ENCODE assay signal across 40 cellular contexts in the genomic region with DNA sequence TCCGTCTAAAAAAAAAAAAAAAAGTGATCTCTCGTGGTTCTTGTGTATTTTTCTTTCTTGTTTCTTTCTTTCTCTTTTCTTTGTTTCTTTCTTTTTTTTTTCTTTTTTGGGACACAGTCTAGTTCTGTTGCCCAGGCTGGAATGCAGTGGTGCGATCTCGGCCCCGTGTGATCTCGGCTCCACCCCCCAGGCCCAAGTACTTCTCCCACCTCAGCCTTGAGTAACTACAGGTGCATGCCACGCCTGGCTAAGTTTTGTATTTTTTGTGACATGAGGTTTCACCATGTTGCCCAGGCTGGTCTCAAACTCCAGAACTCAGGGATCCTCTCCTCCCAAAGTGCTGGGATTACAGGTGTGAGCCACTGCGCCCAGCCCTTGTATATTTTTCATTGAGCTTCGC.
"Had no signal": no experiment of that assay in that cellular context is flagged by ENCODE, and none has a peak within 500 bp of the region (broad histone marks: within the 10 kb centered on the region; RNA-seq: fewer than 3 reads in every experiment).

No MANE protein-coding gene starts in this region.

- H3K36me3 Mint-ChIP-seq: activated naive CD4-positive, alpha-beta T cell treated with anti-CD3 and anti-CD28 coated beads, Interleukin-2, amount 10 ng/mL, durations not matched to agents 7 days and 5 days; activated naive CD4-positive, alpha-beta T cell treated with anti-CD3 and anti-CD28 coated beads, Interleukin-2, amount 50 U/mL, for 72 hours; activated naive CD8-positive, alpha-beta T cell; activated naive CD8-positive, alpha-beta T cell treated with anti-CD3 and anti-CD28 coated beads for 36 hours; activated naive CD8-positive, alpha-beta T cell treated with anti-CD3 and anti-CD28 coated beads, Interleukin-2, amount 10 ng/mL, durations not matched to agents 7 days and 5 days; brain had no signal

- H3K27me3 ChIP-seq: adrenal gland, ascending aorta, body of pancreas, brain microvascular endothelial cell, breast epithelium, cardiac muscle cell had no signal

- H3K9me3 ChIP-seq: adrenal gland, ascending aorta, body of pancreas, breast epithelium had no signal

- H3K36me3 ChIP-seq: adrenal gland, ascending aorta, brain microvascular endothelial cell, breast epithelium, cardiac muscle cell had no signal

- FAIRE-seq: astrocyte, bronchial epithelial cell had no signal

- DNase-seq: activated effector memory CD4-positive, alpha-beta T cell treated with anti-CD3 and anti-CD28 coated beads, Interleukin-2, amount 50 U/mL, for 16 hours; activated effector memory CD4-positive, alpha-beta T cell treated with Interleukin-2 at 50 U/mL for 16 hours; activated gamma-delta T cell; activated gamma-delta T cell treated with Interleukin-2 at 50 U/mL for 16 hours; activated naive CD4-positive, alpha-beta T cell; activated naive CD4-positive, alpha-beta T cell treated with anti-CD3 and anti-CD28 coated beads for 36 hours; activated naive CD4-positive, alpha-beta T cell treated with anti-CD3 and anti-CD28 coated beads, Interleukin-2, amount 10 ng/mL, durations not matched to agents 7 days and 5 days; activated naive CD4-positive, alpha-beta T cell treated with anti-CD3 and anti-CD28 coated beads, Interleukin-2, amount 50 U/mL, for 16 hours; activated naive CD4-positive, alpha-beta T cell treated with Interleukin-2 at 50 U/mL for 16 hours; activated naive CD8-positive, alpha-beta T cell treated with anti-CD3 and anti-CD28 coated beads for 36 hours; activated naive CD8-positive, alpha-beta T cell treated with anti-CD3 and anti-CD28 coated beads, Interleukin-2, amount 10 ng/mL, durations not matched to agents 7 days and 5 days; activated naive CD8-positive, alpha-beta T cell treated with anti-CD3 and anti-CD28 coated beads, Interleukin-2, amount 50 U/mL, for 24 hours; activated T-cell treated with anti-CD3 and anti-CD28 coated beads, Interleukin-2, amount 50 U/mL, for 1 hour; activated T-cell treated with anti-CD3 and anti-CD28 coated beads, Interleukin-2, amount 50 U/mL, for 24 hours; activated T-cell treated with anti-CD3 and anti-CD28 coated beads, Interleukin-2, amount 50 U/mL, for 4 hours; activated T-cell treated with anti-CD3 and anti-CD28 coated beads, Interleukin-2, amount 50 U/mL, for 48 hours; activated T-cell treated with anti-CD3 and anti-CD28 coated beads, Interleukin-2, amount 50 U/mL, for 72 hours; adrenal gland; amniotic stem cell; amygdala; anterior cingulate cortex; aorta; body of pancreas; brain microvascular endothelial cell; caudate nucleus; central memory CD4-positive, alpha-beta T cell; cerebellar nuclear complex had no signal

- H3K27me3 Mint-ChIP-seq: activated naive CD4-positive, alpha-beta T cell treated with anti-CD3 and anti-CD28 coated beads, Interleukin-2, amount 50 U/mL, for 24 hours; activated naive CD8-positive, alpha-beta T cell; activated naive CD8-positive, alpha-beta T cell treated with anti-CD3 and anti-CD28 coated beads for 36 hours; activated naive CD8-positive, alpha-beta T cell treated with anti-CD3 and anti-CD28 coated beads, Interleukin-2, amount 50 U/mL, for 24 hours; activated T-cell treated with anti-CD3 and anti-CD28 coated beads, Interleukin-2, amount 50 U/mL, for 24 hours; activated T-helper 17 cell treated with anti-CD3 and anti-CD28 coated beads, Interleukin-2, amount 50 U/mL, for 72 hours; brain; central memory CD8-positive, alpha-beta T cell had no signal

- H3K27ac ChIP-seq: adrenal gland, ascending aorta, body of pancreas, brain microvascular endothelial cell, breast epithelium, cardiac muscle cell had no signal

- H3K4me3 ChIP-seq: adrenal gland, ascending aorta, body of pancreas, breast epithelium, cardiac muscle cell had no signal

- H3K27ac Mint-ChIP-seq: activated naive CD4-positive, alpha-beta T cell treated with anti-CD3 and anti-CD28 coated beads for 36 hours; activated naive CD4-positive, alpha-beta T cell treated with anti-CD3 and anti-CD28 coated beads, Interleukin-2, amount 10 ng/mL, durations not matched to agents 7 days and 5 days; activated naive CD4-positive, alpha-beta T cell treated with anti-CD3 and anti-CD28 coated beads, Interleukin-2, amount 50 U/mL, for 24 hours; activated naive CD4-positive, alpha-beta T cell treated with anti-CD3 and anti-CD28 coated beads, Interleukin-2, amount 50 U/mL, for 72 hours; activated naive CD8-positive, alpha-beta T cell; activated naive CD8-positive, alpha-beta T cell treated with anti-CD3 and anti-CD28 coated beads for 36 hours; activated naive CD8-positive, alpha-beta T cell treated with anti-CD3 and anti-CD28 coated beads, Interleukin-2, amount 10 ng/mL, durations not matched to agents 7 days and 5 days; activated naive CD8-positive, alpha-beta T cell treated with anti-CD3 and anti-CD28 coated beads, Interleukin-2, amount 50 U/mL, for 24 hours; activated T-cell treated with anti-CD3 and anti-CD28 coated beads, Interleukin-2, amount 50 U/mL, for 24 hours; activated T-cell treated with anti-CD3 and anti-CD28 coated beads, Interleukin-2, amount 50 U/mL, for 72 hours; activated T-helper 1 cell treated with anti-CD3 and anti-CD28 coated beads, Interleukin-12 subunit alpha, Interleukin-12 subunit beta, Interleukin-2, Interleukin-4 antibody, amounts not matched to agents 30 ng/mL and 10 ng/mL and 1 ng/mL, durations not matched to agents 14 hours and 24 hours and 36 hours; activated T-helper 17 cell treated with anti-CD3 and anti-CD28 coated beads, Interleukin-2, amount 50 U/mL, for 72 hours; activated T-helper 2 cell treated with anti-CD3 and anti-CD28 coated beads, Interferon-gamma antibody, Interleukin-2, Interleukin-4, amounts not matched to agents 10 μg/mL and 5 μg/mL and 100 μg/mL, durations not matched to agents 14 hours and 24 hours and 36 hours; brain had no signal

- H3K4me1 Mint-ChIP-seq: activated naive CD4-positive, alpha-beta T cell treated with anti-CD3 and anti-CD28 coated beads, Interleukin-2, amount 10 ng/mL, durations not matched to agents 7 days and 5 days; activated naive CD4-positive, alpha-beta T cell treated with anti-CD3 and anti-CD28 coated beads, Interleukin-2, amount 50 U/mL, for 24 hours; activated naive CD8-positive, alpha-beta T cell treated with anti-CD3 and anti-CD28 coated beads for 36 hours; activated naive CD8-positive, alpha-beta T cell treated with anti-CD3 and anti-CD28 coated beads, Interleukin-2, amount 50 U/mL, for 24 hours; activated T-helper 17 cell treated with anti-CD3 and anti-CD28 coated beads, Interleukin-2, amount 50 U/mL, for 72 hours; brain; central memory CD8-positive, alpha-beta T cell had no signal

- H3K9me3 Mint-ChIP-seq: activated naive CD4-positive, alpha-beta T cell treated with anti-CD3 and anti-CD28 coated beads for 36 hours; activated naive CD4-positive, alpha-beta T cell treated with anti-CD3 and anti-CD28 coated beads, Interleukin-2, amount 10 ng/mL, durations not matched to agents 7 days and 5 days; activated naive CD4-positive, alpha-beta T cell treated with anti-CD3 and anti-CD28 coated beads, Interleukin-2, amount 50 U/mL, for 24 hours; activated naive CD4-positive, alpha-beta T cell treated with anti-CD3 and anti-CD28 coated beads, Interleukin-2, amount 50 U/mL, for 72 hours; activated naive CD8-positive, alpha-beta T cell treated with anti-CD3 and anti-CD28 coated beads for 36 hours; activated naive CD8-positive, alpha-beta T cell treated with anti-CD3 and anti-CD28 coated beads, Interleukin-2, amount 10 ng/mL, durations not matched to agents 7 days and 5 days; activated naive CD8-positive, alpha-beta T cell treated with anti-CD3 and anti-CD28 coated beads, Interleukin-2, amount 50 U/mL, for 24 hours; activated T-cell treated with anti-CD3 and anti-CD28 coated beads, Interleukin-2, amount 50 U/mL, for 24 hours; activated T-cell treated with anti-CD3 and anti-CD28 coated beads, Interleukin-2, amount 50 U/mL, for 4 hours; activated T-cell treated with anti-CD3 and anti-CD28 coated beads, Interleukin-2, amount 50 U/mL, for 72 hours; activated T-helper 1 cell treated with anti-CD3 and anti-CD28 coated beads, Interleukin-12 subunit alpha, Interleukin-12 subunit beta, Interleukin-2, Interleukin-4 antibody, amounts not matched to agents 30 ng/mL and 10 ng/mL and 1 ng/mL, durations not matched to agents 14 hours and 24 hours and 36 hours; activated T-helper 17 cell treated with anti-CD3 and anti-CD28 coated beads, Interleukin-2, amount 50 U/mL, for 72 hours; activated T-helper 2 cell treated with anti-CD3 and anti-CD28 coated beads, Interferon-gamma antibody, Interleukin-2, Interleukin-4, amounts not matched to agents 10 μg/mL and 5 μg/mL and 100 μg/mL, durations not matched to agents 14 hours and 24 hours and 36 hours; brain; central memory CD8-positive, alpha-beta T cell had no signal

- ATAC-seq: activated naive CD4-positive, alpha-beta T cell treated with anti-CD3 and anti-CD28 coated beads, Interleukin-2, amount 50 U/mL, for 72 hours; activated naive CD8-positive, alpha-beta T cell treated with anti-CD3 and anti-CD28 coated beads, Interleukin-2, amount 50 U/mL, for 24 hours; activated T-cell treated with anti-CD3 and anti-CD28 coated beads, Interleukin-2, amount 50 U/mL, for 4 hours; activated T-cell treated with anti-CD3 and anti-CD28 coated beads, Interleukin-2, amount 50 U/mL, for 72 hours; activated T-helper 17 cell treated with anti-CD3 and anti-CD28 coated beads, Interleukin-2, amount 50 U/mL, for 72 hours; body of pancreas had no signal

- H3K4me3 Mint-ChIP-seq: activated naive CD4-positive, alpha-beta T cell treated with anti-CD3 and anti-CD28 coated beads for 36 hours; activated naive CD4-positive, alpha-beta T cell treated with anti-CD3 and anti-CD28 coated beads, Interleukin-2, amount 10 ng/mL, durations not matched to agents 7 days and 5 days; activated naive CD4-positive, alpha-beta T cell treated with anti-CD3 and anti-CD28 coated beads, Interleukin-2, amount 50 U/mL, for 24 hours; activated naive CD8-positive, alpha-beta T cell; activated naive CD8-positive, alpha-beta T cell treated with anti-CD3 and anti-CD28 coated beads for 36 hours; activated naive CD8-positive, alpha-beta T cell treated with anti-CD3 and anti-CD28 coated beads, Interleukin-2, amount 10 ng/mL, durations not matched to agents 7 days and 5 days; activated naive CD8-positive, alpha-beta T cell treated with anti-CD3 and anti-CD28 coated beads, Interleukin-2, amount 50 U/mL, for 24 hours; activated T-cell treated with anti-CD3 and anti-CD28 coated beads, Interleukin-2, amount 50 U/mL, for 24 hours; activated T-cell treated with anti-CD3 and anti-CD28 coated beads, Interleukin-2, amount 50 U/mL, for 4 hours; activated T-cell treated with anti-CD3 and anti-CD28 coated beads, Interleukin-2, amount 50 U/mL, for 72 hours; activated T-helper 1 cell treated with anti-CD3 and anti-CD28 coated beads, Interleukin-12 subunit alpha, Interleukin-12 subunit beta, Interleukin-2, Interleukin-4 antibody, amounts not matched to agents 30 ng/mL and 10 ng/mL and 1 ng/mL, durations not matched to agents 14 hours and 24 hours and 36 hours; activated T-helper 17 cell treated with anti-CD3 and anti-CD28 coated beads, Interleukin-2, amount 50 U/mL, for 72 hours; brain; central memory CD8-positive, alpha-beta T cell had no signal

- H3K4me1 ChIP-seq: adrenal gland, ascending aorta, body of pancreas, breast epithelium had no signal
